26 cellular contexts compared by ENCODE assay signal in genomic region chr14:101340556-101340955, GRCh38.
"Had no signal": no experiment of that assay in that cellular context is flagged by ENCODE, and none has a peak within 500 bp of the region (broad histone marks: within the 10 kb centered on the region; RNA-seq: fewer than 3 reads in every experiment).

No MANE protein-coding gene starts in this region.

- H3K4me3 ChIP-seq: stomach, suprapubic skin, testis, thoracic aorta, thyroid gland, tibial artery, tibial nerve, transverse colon, upper lobe of left lung, upper lobe of right lung, uterus, vagina had no signal

- H3K36me3 ChIP-seq: stomach, suprapubic skin, thoracic aorta, thyroid gland, tibial artery, tibial nerve, transverse colon, upper lobe of left lung, upper lobe of right lung, uterus, vagina had no signal

- H3K4me1 ChIP-seq: suprapubic skin, thyroid gland, tibial artery, tibial nerve, upper lobe of right lung had no signal

- DNase-seq: stimulated activated CD4-positive, alpha-beta T cell treated with anti-CD3 and anti-CD28 coated beads, Interleukin-2, amount 100 ng/mL, for 48 hours; stimulated activated CD4-positive, alpha-beta T cell treated with anti-CD3 and anti-CD28 coated beads, Interleukin-4, amount 100 ng/mL, for 1 hour; stimulated activated CD4-positive, alpha-beta T cell treated with anti-CD3 and anti-CD28 coated beads, Interleukin-4, amount 100 ng/mL, for 24 hours; stimulated activated CD4-positive, alpha-beta T cell treated with anti-CD3 and anti-CD28 coated beads, Interleukin-4, amount 100 ng/mL, for 4 hours; stimulated activated CD8-positive, alpha-beta memory T cell treated with anti-CD3 and anti-CD28 coated beads, Interleukin-4, amount 100 ng/mL, for 48 hours; stimulated activated naive B cell treated with anti-CD40 and anti-IgM and Interleukin-4, amounts not matched to agents 10 μg/mL and 1 μg/mL and 100 μg/mL, for 72 hours; stimulated activated naive CD4-positive, alpha-beta T cell; stimulated activated naive CD4-positive, alpha-beta T cell treated with Interleukin-2 at 50 U/mL for 16 hours; stimulated activated naive CD8-positive, alpha-beta T cell treated with anti-CD3 and anti-CD28 coated beads, Interleukin-15, amount 100 ng/mL, for 72 hours; stimulated activated naive CD8-positive, alpha-beta T cell treated with anti-CD3 and anti-CD28 coated beads, Interleukin-15, Interleukin-2, amounts not matched to agents 100 U/mL and 50 U/mL, for 24 hours; stomach; substantia nigra; testis; thyroid gland; tibial artery; transverse colon; trophoblast cell; upper lobe of left lung; upper lobe of right lung; uterus had no signal

- ATAC-seq: stimulated activated effector memory CD8-positive, alpha-beta T cell treated with anti-CD3 and anti-CD28 coated beads, Interleukin-12 subunit alpha, Interleukin-12 subunit beta, amount 100 ng/mL, for 72 hours; stimulated activated memory B cell treated with anti-CD40 and anti-IgM and Interleukin-4, amounts not matched to agents 10 μg/mL and 1 μg/mL and 100 μg/mL, for 72 hours; stimulated activated naive B cell treated with anti-CD40 and anti-IgM and Interleukin-4, amounts not matched to agents 10 μg/mL and 1 μg/mL and 100 μg/mL, for 72 hours; stimulated activated naive CD8-positive, alpha-beta T cell treated with anti-CD3 and anti-CD28 coated beads, Interleukin-15, amount 100 ng/mL, for 72 hours; stimulated activated naive CD8-positive, alpha-beta T cell treated with anti-CD3 and anti-CD28 coated beads, Interleukin-15, Interleukin-2, amounts not matched to agents 100 U/mL and 50 U/mL, for 24 hours; upper lobe of right lung had no signal

- H3K27ac ChIP-seq: stomach, suprapubic skin, testis, thoracic aorta, thyroid gland, tibial artery, tibial nerve, transverse colon, upper lobe of left lung, upper lobe of right lung, uterus, vagina had no signal

- H3K27me3 ChIP-seq: testis, thyroid gland, tibial nerve, transverse colon, upper lobe of left lung, upper lobe of right lung, uterus, vagina had no signal

- H3K9me3 ChIP-seq: suprapubic skin, testis, thoracic aorta, thyroid gland, tibial artery, transverse colon, upper lobe of right lung, uterus, vagina had no signal
